ENCODE assay signal across 18 cellular contexts in genomic region chr10:117549100-117549499, GRCh38. TPM values are rescaled to one million over a fixed set of nuclear protein-coding genes. Genes with fewer than 3 reads are reported as not detected.
A peak's percentile ranks its signal among the peaks of the same experiment; 100 is the strongest.
DNase-seq lines count a peak whose midpoint lies in the region; ATAC-seq and TF ChIP-seq lines count a peak whose summit lies in the region.
"Had no signal": no experiment of that assay in that cellular context is flagged by ENCODE, and none has a peak within 500 bp of the region (broad histone marks: within the 10 kb centered on the region; RNA-seq: fewer than 3 reads in every experiment).

No MANE protein-coding gene starts in this region.

- H3K27ac ChIP-seq in GM23338 (ENCODE audit: low read depth), result no peak overlapping the region
- H3K27ac ChIP-seq in neural progenitor cell, result no peak overlapping the region
- H3K27ac ChIP-seq in gastrocnemius medialis, result no peak overlapping the region
- H3K27ac ChIP-seq: C4-2B had no signal

- H3K27me3 Mint-ChIP-seq in GM23338 (ENCODE audit: insufficient read depth, low read depth, poor library complexity) (peaks cover 99% of the 10 kb centered on the region), neural progenitor cell (ENCODE audit: insufficient read depth, low read depth) (peaks cover 88% of the 10 kb centered on the region)

- H3K9me3 Mint-ChIP-seq in GM23338 (no peaks in the 10 kb centered on the region; the same call in 2 of the 3 replicates), neural progenitor cell (no peaks in the 10 kb centered on the region)
- H3K9me3 Mint-ChIP-seq: CD8-positive, alpha-beta T cell; HFFc6 had no signal

- H3K4me3 Mint-ChIP-seq in GM23338 (no peak overlapping the region), neural progenitor cell (peak overlapping the region; percentile 68)
- H3K4me3 Mint-ChIP-seq: CD8-positive, alpha-beta T cell; HFFc6 had no signal

- peaks cover 31% of the 10 kb centered on the region for H4K20me1 ChIP-seq in GM23338 (replicated peaks; ENCODE audit: insufficient read depth)
- H4K20me1 ChIP-seq in neural progenitor cell (ENCODE audit: low read depth), result peaks cover 80% of the 10 kb centered on the region

- no peaks in the 10 kb centered on the region for H3K36me3 ChIP-seq in GM23338 (ENCODE audit: insufficient read depth)
- no peaks in the 10 kb centered on the region for H3K36me3 ChIP-seq in kidney epithelial cell (ENCODE audit: control insufficient read depth, insufficient read depth, low read length)
- H3K36me3 ChIP-seq in neural progenitor cell, result no peaks in the 10 kb centered on the region
- H3K36me3 ChIP-seq in gastrocnemius medialis, result no peaks in the 10 kb centered on the region
- H3K36me3 ChIP-seq: BE2C had no signal

- no peak for ATAC-seq in GM23338
- no peak for ATAC-seq in gastrocnemius medialis
- ATAC-seq in HG03039 (IDR thresholded peaks at IDR 0.05; ENCODE audit: unreplicated experiment), result no peak
- ATAC-seq: CD8-positive, alpha-beta T cell had no signal

- no peak overlapping the region for H3K9ac ChIP-seq in neural progenitor cell

- H3K4me2 ChIP-seq in GM23338 (no peak overlapping the region), neural progenitor cell (peak overlapping the region; percentile 95)

- H3K4me1 ChIP-seq in GM23338 (ENCODE audit: insufficient read depth), result peaks cover 68% of the 10 kb centered on the region
- peaks cover 87% of the 10 kb centered on the region for H3K4me1 ChIP-seq in neural progenitor cell
- peaks cover 21 to 41% of the 10 kb centered on the region in 2 donors for H3K4me1 ChIP-seq in gastrocnemius medialis
- H3K4me1 ChIP-seq: BE2C had no signal

- H3K27me3 ChIP-seq in GM23338 (ENCODE audit: insufficient read depth) (peaks cover 100% of the 10 kb centered on the region), kidney epithelial cell (ENCODE audit: control insufficient read depth, insufficient read depth, low read length) (peaks cover 4% of the 10 kb centered on the region), neural progenitor cell (peaks cover 100% of the 10 kb centered on the region), gastrocnemius medialis (peaks cover 98 to 100% (median 98%) of the 10 kb centered on the region in 3 donors)

- H2AFZ ChIP-seq in GM23338 (no peak overlapping the region), neural progenitor cell (replicated peaks) (no peak overlapping the region)

- TF ChIP-seq POLR2A in gastrocnemius medialis (IDR thresholded peaks at IDR 0.05), result no peak

- H3F3A ChIP-seq in GM23338 (replicated peaks; ENCODE audit: low read depth) (0 out of 2 replicates have a peak, but pooled peaks cover 3% of the 10 kb centered on the region), neural progenitor cell (ENCODE audit: low read depth) (peaks cover 69% of the 10 kb centered on the region)

- intact Hi-C loops in gastrocnemius medialis (cut with DNase I; ENCODE audit: low total_unique reads), result no loop called here

- in situ Hi-C loops in gastrocnemius medialis (cut with MboI; ENCODE audit: low sequenced_read_pairs in 4 of 4), result no loop called here

- no peak overlapping the region for H3K4me3 ChIP-seq in GM23338
- peak overlapping the region; percentile 95 for H3K4me3 ChIP-seq in epithelial cell of proximal tubule (ENCODE audit: low read depth, low read length)
- H3K4me3 ChIP-seq in kidney epithelial cell (ENCODE audit: low read depth, low read length), result peak overlapping the region; percentile 17
- H3K4me3 ChIP-seq in neural progenitor cell, result no peak overlapping the region
- no peak overlapping the region for H3K4me3 ChIP-seq in gastrocnemius medialis

- H3K79me2 ChIP-seq in GM23338 (replicated peaks; ENCODE audit: insufficient read depth), result no peaks in the 10 kb centered on the region
- H3K79me2 ChIP-seq in neural progenitor cell (ENCODE audit: low read depth), result peaks cover 53% of the 10 kb centered on the region

- DNase-seq in GM23338 (ENCODE audit: low spot score) (no peak), epithelial cell of proximal tubule (ENCODE audit: low read depth) (no peak), kidney epithelial cell (ENCODE audit: low read depth) (no peak), neural progenitor cell (ENCODE audit: low spot score) (no peak), gastrocnemius medialis (no peak), midbrain (lab: John Stamatoyannopoulos, UW) (no peak), NCI-H1436 treated with DMSO at 0.1 percent for 48 hours (lab: John Stamatoyannopoulos, UW) (no peak)
- DNase-seq: BE2C; CD8-positive, alpha-beta T cell; COR-L47; DMS153; DMS79 treated with DMSO at 0.1 percent for 48 hours; EL; HCEC 1CT; HFFc6 had no signal

- no peak overlapping the region for H3K27ac Mint-ChIP-seq in GM23338
- no peak overlapping the region for H3K27ac Mint-ChIP-seq in neural progenitor cell
- H3K27ac Mint-ChIP-seq: CD8-positive, alpha-beta T cell; HFFc6 had no signal

- TF ChIP-seq CTCF in GM23338 (conservative IDR thresholded peaks at IDR 0.05; ENCODE audit: low read depth in 2 of 2) (no peak), epithelial cell of proximal tubule (conservative IDR thresholded peaks at IDR 0.05; ENCODE audit: low read depth, low read length) (no peak), kidney epithelial cell (IDR thresholded peaks at IDR 0.05; ENCODE audit: insufficient read depth, low read length, poor library complexity, severe bottlenecking) (no peak), neural progenitor cell (IDR thresholded peaks at IDR 0.05) (no peak), gastrocnemius medialis (IDR thresholded peaks at IDR 0.05 in 4 of 5, conservative IDR thresholded peaks at IDR 0.05 in 1 of 5) (no peak)

- no peaks in the 10 kb centered on the region; the same call in 1 of the 3 replicates for H3K36me3 Mint-ChIP-seq in GM23338 (ENCODE audit: low read depth)
- peaks cover 14% of the 10 kb centered on the region for H3K36me3 Mint-ChIP-seq in neural progenitor cell
- H3K36me3 Mint-ChIP-seq: CD8-positive, alpha-beta T cell had no signal

- H3K9me3 ChIP-seq in neural progenitor cell (ENCODE audit: low read depth) (no peaks in the 10 kb centered on the region), gastrocnemius medialis (no peaks in the 10 kb centered on the region)
- H3K9me3 ChIP-seq: BE2C had no signal

- no peaks in the 10 kb centered on the region for H3K9me2 ChIP-seq in GM23338 (ENCODE audit: insufficient read depth)

- peaks cover 61% of the 10 kb centered on the region for H3K4me1 Mint-ChIP-seq in GM23338
- peaks cover 66% of the 10 kb centered on the region for H3K4me1 Mint-ChIP-seq in neural progenitor cell

TF ChIP-seq in GM23338, 12 proteins besides CTCF, POLR2A, EP300 and RAD21:
- TF ChIP-seq ZNF114 (CRISPR knock-in tag; IDR thresholded peaks at IDR 0.05), result no peak
- peak; percentile 78 for TF ChIP-seq EZH2 (IDR thresholded peaks at IDR 0.05; ENCODE audit: low read depth, unreplicated experiment)

RNA-seq across cellular contexts. Expression of gene EMX2, which starts 6.6 kb away (rescaled TPM):
- not detected in 2 replicates for total RNA-seq in GM23338 (2014; rRNA removed; shearing (Covaris generic))
- not detected in 2 replicates for polyA plus RNA-seq in GM23338 (2016; fragmentation: Nextera tagmentation; extraction: Ambion mirVana)
- total RNA-seq in epithelial cell of proximal tubule (5.7 and 10.7 TPM in 2 replicates), kidney epithelial cell (4.1 and 6.1 TPM in 2 replicates), neural progenitor cell (ENCODE audit: low replicate concordance) (9.5 and 22.7 TPM in 2 replicates), gastrocnemius medialis (1 to 10 TPM in 2 of 4 donors, under 1 TPM in 2; 0.46 to 1.5 (median 0.82) TPM)
- total RNA-seq: CD8-positive, alpha-beta T cell; H1; HFFc6 had no signal
- polyA plus RNA-seq: H1 had no signal

Comparison
In these comparisons a context has a peak if more than half of its experiments do, and no peak if none do; other contexts are left out.
1. H3K4me3 ChIP-seq: peak in epithelial cell of proximal tubule (single experiment) and kidney epithelial cell (single experiment); none in GM23338 (single experiment), neural progenitor cell (single experiment) and gastrocnemius medialis (0 of 4).